Comparison of ENCODE assay signal across 31 cellular contexts in genomic region chr10:92366412-92367021, GRCh38.
"Had no signal": no experiment of that assay in that cellular context is flagged by ENCODE, and none has a peak within 500 bp of the region (broad histone marks: within the 10 kb centered on the region; RNA-seq: fewer than 3 reads in every experiment).

No MANE protein-coding gene starts in this region.

- H3K4me1 Mint-ChIP-seq: activated B cell treated with CpG ODN at 0.5 μM for 24 hours; activated CD4-positive, alpha-beta T cell treated with anti-CD3 and anti-CD28 coated beads, Interleukin-2, amount 10 ng/mL, durations not matched to agents 24 days and 14 days; activated CD8-positive, alpha-beta memory T cell treated with anti-CD3 and anti-CD28 coated beads, Interleukin-2, amount 10 ng/mL, durations not matched to agents 7 days and 5 days; activated naive CD8-positive, alpha-beta T cell treated with anti-CD3 and anti-CD28 coated beads, Interleukin-2, amount 50 U/mL, for 24 hours; brain; central memory CD8-positive, alpha-beta T cell; IgD-negative memory B cell; T-cell had no signal

- H3K4me3 ChIP-seq: SK-N-MC had no signal

- H3K36me3 Mint-ChIP-seq: activated CD8-positive, alpha-beta memory T cell treated with anti-CD3 and anti-CD28 coated beads, Interleukin-2, amount 10 ng/mL, durations not matched to agents 7 days and 5 days; activated naive CD4-positive, alpha-beta T cell treated with anti-CD3 and anti-CD28 coated beads, Interleukin-2, amount 50 U/mL, for 72 hours; brain; T-cell had no signal

- H3K27ac ChIP-seq: SK-N-MC had no signal

- FAIRE-seq: astrocyte, TTC549 had no signal

- H3K27ac Mint-ChIP-seq: activated B cell treated with CpG ODN at 0.5 μM for 24 hours; activated CD4-positive, alpha-beta T cell treated with anti-CD3 and anti-CD28 coated beads, Interleukin-2, amount 10 ng/mL, durations not matched to agents 24 days and 14 days; activated CD8-positive, alpha-beta memory T cell treated with anti-CD3 and anti-CD28 coated beads, Interleukin-2, amount 10 ng/mL, durations not matched to agents 7 days and 5 days; activated naive CD4-positive, alpha-beta T cell treated with anti-CD3 and anti-CD28 coated beads, Interleukin-2, amount 50 U/mL, for 72 hours; activated naive CD8-positive, alpha-beta T cell treated with anti-CD3 and anti-CD28 coated beads, Interleukin-2, amount 50 U/mL, for 24 hours; activated T-cell treated with anti-CD3 and anti-CD28 coated beads, Interleukin-2, amount 50 U/mL, for 24 hours; activated T-helper 1 cell treated with anti-CD3 and anti-CD28 coated beads, Interleukin-12 subunit alpha, Interleukin-12 subunit beta, Interleukin-2, Interleukin-4 antibody, amounts not matched to agents 30 ng/mL and 10 ng/mL and 1 ng/mL, durations not matched to agents 14 hours and 24 hours and 36 hours; brain; IgD-negative memory B cell; T-cell had no signal

- H3K4me3 Mint-ChIP-seq: activated B cell treated with CpG ODN at 0.5 μM for 24 hours; activated CD4-positive, alpha-beta T cell treated with anti-CD3 and anti-CD28 coated beads, Interleukin-2, amount 10 ng/mL, durations not matched to agents 24 days and 14 days; activated CD8-positive, alpha-beta memory T cell treated with anti-CD3 and anti-CD28 coated beads, Interleukin-2, amount 10 ng/mL, durations not matched to agents 7 days and 5 days; activated naive CD8-positive, alpha-beta T cell treated with anti-CD3 and anti-CD28 coated beads, Interleukin-2, amount 50 U/mL, for 24 hours; activated T-cell treated with anti-CD3 and anti-CD28 coated beads, Interleukin-2, amount 50 U/mL, for 24 hours; activated T-helper 1 cell treated with anti-CD3 and anti-CD28 coated beads, Interleukin-12 subunit alpha, Interleukin-12 subunit beta, Interleukin-2, Interleukin-4 antibody, amounts not matched to agents 30 ng/mL and 10 ng/mL and 1 ng/mL, durations not matched to agents 14 hours and 24 hours and 36 hours; brain; central memory CD8-positive, alpha-beta T cell; IgD-negative memory B cell; T-cell had no signal

- DNase-seq: activated B cell treated with CpG ODN at 0.5 μM for 24 hours; activated CD4-positive, alpha-beta T cell treated with anti-CD3 and anti-CD28 coated beads for 1 hour; activated CD4-positive, alpha-beta T cell treated with anti-CD3 and anti-CD28 coated beads, Interleukin-2, amount 10 ng/mL, durations not matched to agents 24 days and 14 days; activated CD4-positive, alpha-beta T cell treated with anti-CD3 and anti-CD28 coated beads, Interleukin-2, amount 50 U/mL, for 48 hours; activated CD8-positive, alpha-beta memory T cell treated with anti-CD3 and anti-CD28 coated beads, Interleukin-2, amount 10 ng/mL, durations not matched to agents 7 days and 5 days; activated effector memory CD4-positive, alpha-beta T cell treated with anti-CD3 and anti-CD28 coated beads, Interleukin-2, amount 50 U/mL, for 16 hours; activated naive CD4-positive, alpha-beta T cell treated with Interleukin-2 at 50 U/mL for 16 hours; activated naive CD8-positive, alpha-beta T cell treated with anti-CD3 and anti-CD28 coated beads, Interleukin-2, amount 50 U/mL, for 24 hours; activated T-cell treated with anti-CD3 and anti-CD28 coated beads, Interleukin-2, amount 50 U/mL, for 24 hours; amniotic stem cell; NCI-H1105 treated with DMSO at 0.1 percent for 48 hours; NCI-H1436 treated with DMSO at 0.1 percent for 48 hours; NCI-H187 treated with DMSO at 0.1 percent for 48 hours; NCI-H2081 treated with DMSO at 0.1 percent for 48 hours; NCI-H345; NCI-H510A; NCI-H526 treated with DMSO at 0.1 percent for 48 hours; NCI-H82; PC-3; SHP77 treated with DMSO at 0.1 percent for 48 hours; T-cell; T-helper 2 cell; T1000 had no signal

- H3K9me3 Mint-ChIP-seq: activated CD4-positive, alpha-beta T cell treated with anti-CD3 and anti-CD28 coated beads, Interleukin-2, amount 10 ng/mL, durations not matched to agents 24 days and 14 days; activated naive CD4-positive, alpha-beta T cell treated with anti-CD3 and anti-CD28 coated beads, Interleukin-2, amount 50 U/mL, for 72 hours; activated naive CD8-positive, alpha-beta T cell treated with anti-CD3 and anti-CD28 coated beads, Interleukin-2, amount 50 U/mL, for 24 hours; central memory CD8-positive, alpha-beta T cell had no signal

- ATAC-seq: activated CD8-positive, alpha-beta memory T cell treated with anti-CD3 and anti-CD28 coated beads, Interleukin-2, amount 10 ng/mL, durations not matched to agents 7 days and 5 days; activated naive CD4-positive, alpha-beta T cell treated with anti-CD3 and anti-CD28 coated beads, Interleukin-2, amount 50 U/mL, for 72 hours; activated naive CD8-positive, alpha-beta T cell treated with anti-CD3 and anti-CD28 coated beads, Interleukin-2, amount 50 U/mL, for 24 hours; PC-3; T-cell had no signal
